ENCODE assay signal across 2 cellular contexts in the genomic region with DNA sequence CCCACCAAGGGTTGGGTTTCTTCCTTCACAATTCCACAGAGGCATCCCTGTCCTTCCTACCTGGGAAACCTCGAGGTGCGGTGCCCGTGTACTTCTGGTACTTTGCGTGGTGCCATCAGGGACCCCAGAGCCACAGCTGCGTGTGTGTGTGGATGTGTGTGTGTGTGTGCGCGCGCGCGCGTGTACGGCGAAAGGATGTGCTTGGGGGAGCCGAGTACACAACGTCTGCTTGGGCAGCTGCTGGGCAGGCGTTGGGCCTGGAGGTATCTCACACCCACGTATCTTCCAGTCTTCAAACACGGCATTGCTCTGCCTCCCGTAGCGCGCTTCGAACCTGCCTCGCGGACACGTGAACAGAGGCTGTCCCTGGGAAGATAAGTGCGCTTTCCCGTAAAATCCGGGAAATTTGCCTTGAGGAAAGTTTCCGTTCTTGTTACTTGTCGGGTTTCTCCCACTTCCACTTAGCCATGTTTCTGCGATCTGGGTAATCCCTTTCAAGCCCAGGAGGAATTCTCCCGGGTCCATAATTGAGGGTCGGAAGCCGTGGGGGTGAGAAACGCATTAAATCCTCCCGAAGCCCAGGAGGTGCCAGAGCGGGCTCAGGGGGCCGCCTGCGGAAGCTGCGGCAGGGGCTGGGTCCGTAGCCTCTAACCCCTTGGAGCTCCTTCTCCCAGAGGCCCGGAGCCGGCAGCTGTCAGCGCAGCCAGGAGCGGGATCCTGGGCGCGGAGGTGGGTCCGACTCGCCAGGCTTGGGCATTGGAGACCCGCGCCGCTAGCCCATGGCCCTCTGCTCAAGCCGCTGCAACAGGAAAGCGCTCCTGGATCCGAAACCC.
TF ChIP-seq lines count a peak whose summit lies in the region.

No MANE protein-coding gene starts in this region.

TF ChIP-seq in HEK293, 187 proteins besides CTCF, POLR2A, EP300 and RAD21:
- TF ChIP-seq ZFHX2 (tag by site-specific recombination; conservative IDR thresholded peaks at IDR 0.05) (0 out of 2 replicates have a peak, but pooled peaks have one; percentile 14), ZNF426 (tag by site-specific recombination; IDR thresholded peaks at IDR 0.05) (no peak), ZNF701 (tag by site-specific recombination; IDR thresholded peaks at IDR 0.05) (no peak), SCRT2 (tag by site-specific recombination; IDR thresholded peaks at IDR 0.05) (no peak), ZBTB48 (tag by site-specific recombination; IDR thresholded peaks at IDR 0.05) (no peak), ZNF366 (tag by site-specific recombination; conservative IDR thresholded peaks at IDR 0.05) (no peak), ZNF785 (tag by site-specific recombination; IDR thresholded peaks at IDR 0.05) (no peak), ZEB2 (tag by site-specific recombination; IDR thresholded peaks at IDR 0.05) (no peak), ZNF140 (tag by site-specific recombination; IDR thresholded peaks at IDR 0.05) (no peak), ZNF10 (tag by site-specific recombination; IDR thresholded peaks at IDR 0.05) (no peak), ZNF585B (tag by site-specific recombination; IDR thresholded peaks at IDR 0.05) (peak; percentile 70), ZFP3 (tag by site-specific recombination; IDR thresholded peaks at IDR 0.05; ENCODE audit: low read depth) (no peak)
- TF ChIP-seq, protein P1, sequence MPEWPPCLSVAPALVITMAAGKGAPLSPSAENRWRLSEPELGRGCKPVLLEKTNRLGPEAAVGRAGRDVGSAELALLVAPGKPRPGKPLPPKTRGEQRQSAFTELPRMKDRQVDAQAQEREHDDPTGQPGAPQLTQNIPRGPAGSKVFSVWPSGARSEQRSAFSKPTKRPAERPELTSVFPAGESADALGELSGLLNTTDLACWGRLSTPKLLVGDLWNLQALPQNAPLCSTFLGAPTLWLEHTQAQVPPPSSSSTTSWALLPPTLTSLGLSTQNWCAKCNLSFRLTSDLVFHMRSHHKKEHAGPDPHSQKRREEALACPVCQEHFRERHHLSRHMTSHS (tag by site-specific recombination; IDR thresholded peaks at IDR 0.05), result no peak
- TF ChIP-seq, protein P2, sequence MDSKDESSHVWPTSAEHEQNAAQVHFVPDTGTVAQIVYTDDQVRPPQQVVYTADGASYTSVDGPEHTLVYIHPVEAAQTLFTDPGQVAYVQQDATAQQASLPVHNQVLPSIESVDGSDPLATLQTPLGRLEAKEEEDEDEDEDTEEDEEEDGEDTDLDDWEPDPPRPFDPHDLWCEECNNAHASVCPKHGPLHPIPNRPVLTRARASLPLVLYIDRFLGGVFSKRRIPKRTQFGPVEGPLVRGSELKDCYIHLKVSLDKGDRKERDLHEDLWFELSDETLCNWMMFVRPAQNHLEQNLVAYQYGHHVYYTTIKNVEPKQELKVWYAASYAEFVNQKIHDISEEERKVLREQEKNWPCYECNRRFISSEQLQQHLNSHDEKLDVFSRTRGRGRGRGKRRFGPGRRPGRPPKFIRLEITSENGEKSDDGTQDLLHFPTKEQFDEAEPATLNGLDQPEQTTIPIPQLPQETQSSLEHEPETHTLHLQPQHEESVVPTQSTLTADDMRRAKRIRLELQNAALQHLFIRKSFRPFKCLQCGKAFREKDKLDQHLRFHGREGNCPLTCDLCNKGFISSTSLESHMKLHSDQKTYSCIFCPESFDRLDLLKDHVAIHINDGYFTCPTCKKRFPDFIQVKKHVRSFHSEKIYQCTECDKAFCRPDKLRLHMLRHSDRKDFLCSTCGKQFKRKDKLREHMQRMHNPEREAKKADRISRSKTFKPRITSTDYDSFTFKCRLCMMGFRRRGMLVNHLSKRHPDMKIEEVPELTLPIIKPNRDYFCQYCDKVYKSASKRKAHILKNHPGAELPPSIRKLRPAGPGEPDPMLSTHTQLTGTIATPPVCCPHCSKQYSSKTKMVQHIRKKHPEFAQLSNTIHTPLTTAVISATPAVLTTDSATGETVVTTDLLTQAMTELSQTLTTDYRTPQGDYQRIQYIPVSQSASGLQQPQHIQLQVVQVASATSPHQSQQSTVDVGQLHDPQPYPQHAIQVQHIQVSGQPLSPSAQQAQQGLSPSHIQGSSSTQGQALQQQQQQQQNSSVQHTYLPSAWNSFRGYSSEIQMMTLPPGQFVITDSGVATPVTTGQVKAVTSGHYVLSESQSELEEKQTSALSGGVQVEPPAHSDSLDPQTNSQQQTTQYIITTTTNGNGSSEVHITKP (tag by site-specific recombination; IDR thresholded peaks at IDR 0.05), result no peak
- TF ChIP-seq, protein P3, sequence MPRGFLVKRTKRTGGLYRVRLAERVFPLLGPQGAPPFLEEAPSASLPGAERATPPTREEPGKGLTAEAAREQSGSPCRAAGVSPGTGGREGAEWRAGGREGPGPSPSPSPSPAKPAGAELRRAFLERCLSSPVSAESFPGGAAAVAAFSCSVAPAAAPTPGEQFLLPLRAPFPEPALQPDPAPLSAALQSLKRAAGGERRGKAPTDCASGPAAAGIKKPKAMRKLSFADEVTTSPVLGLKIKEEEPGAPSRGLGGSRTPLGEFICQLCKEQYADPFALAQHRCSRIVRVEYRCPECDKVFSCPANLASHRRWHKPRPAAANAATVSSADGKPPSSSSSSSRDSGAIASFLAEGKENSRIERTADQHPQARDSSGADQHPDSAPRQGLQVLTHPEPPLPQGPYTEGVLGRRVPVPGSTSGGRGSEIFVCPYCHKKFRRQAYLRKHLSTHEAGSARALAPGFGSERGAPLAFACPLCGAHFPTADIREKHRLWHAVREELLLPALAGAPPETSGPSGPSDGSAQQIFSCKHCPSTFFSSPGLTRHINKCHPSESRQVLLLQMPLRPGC (tag by site-specific recombination; IDR thresholded peaks at IDR 0.05), result no peak

TF ChIP-seq in endothelial cell of umbilical vein, 7 proteins besides CTCF, POLR2A, EP300 and RAD21:
- TF ChIP-seq GATA2 (IDR thresholded peaks at IDR 0.05; ENCODE audit: insufficient read depth, insufficient read length, low read depth, low read length) (no peak), FOS (IDR thresholded peaks at IDR 0.05; ENCODE audit: borderline replicate concordance, insufficient read depth, low read length) (no peak), POLR2AphosphoS5 (IDR thresholded peaks at IDR 0.05; ENCODE audit: insufficient read depth, low read depth, low read length) (no peak), MYC (IDR thresholded peaks at IDR 0.05; ENCODE audit: low read depth, low read length) (no peak), JUN (IDR thresholded peaks at IDR 0.05; ENCODE audit: borderline replicate concordance, insufficient read depth, insufficient read length, low read depth) (no peak), EZH2 (IDR thresholded peaks at IDR 0.05; ENCODE audit: borderline replicate concordance, low read depth, low read length, severe bottlenecking) (peak; percentile 81)
- TF ChIP-seq, protein P4, sequence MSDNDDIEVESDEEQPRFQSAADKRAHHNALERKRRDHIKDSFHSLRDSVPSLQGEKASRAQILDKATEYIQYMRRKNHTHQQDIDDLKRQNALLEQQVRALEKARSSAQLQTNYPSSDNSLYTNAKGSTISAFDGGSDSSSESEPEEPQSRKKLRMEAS (IDR thresholded peaks at IDR 0.05; ENCODE audit: insufficient read depth, insufficient read length), result no peak
TF ChIP-seq in endothelial cell of umbilical vein: peak in this region for 1.
